11 cellular contexts compared by ENCODE assay signal in the genomic region with DNA sequence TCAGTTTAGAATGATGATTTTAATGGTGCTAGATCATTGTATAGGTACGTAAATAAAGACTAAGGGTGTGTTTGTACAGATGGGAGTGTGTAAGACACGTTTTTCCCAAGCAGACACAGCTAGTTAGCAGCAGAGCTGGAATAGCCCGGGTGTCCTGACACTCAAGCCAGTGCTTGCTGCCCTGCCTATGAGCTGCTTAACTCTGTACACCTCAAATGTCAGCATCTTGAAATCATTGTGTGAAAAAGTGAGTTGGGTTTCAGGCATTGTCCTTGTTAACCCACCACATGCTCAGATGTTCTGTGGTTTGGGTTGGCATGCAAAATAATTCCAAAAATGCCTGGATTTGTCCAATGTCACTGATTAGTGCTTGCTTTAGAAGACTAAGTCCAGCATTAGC. TPM values are rescaled to one million over a fixed set of nuclear protein-coding genes. Genes with fewer than 3 reads are reported as not detected.
DNase-seq lines count a peak whose midpoint lies in the region; ATAC-seq and TF ChIP-seq lines count a peak whose summit lies in the region.
"Had no signal": no experiment of that assay in that cellular context is flagged by ENCODE, and none has a peak within 500 bp of the region (broad histone marks: within the 10 kb centered on the region; RNA-seq: fewer than 3 reads in every experiment).

No MANE protein-coding gene starts in this region.

- intact Hi-C loops in activated CD4-positive, alpha-beta T cell treated with anti-CD3 and anti-CD28 coated beads for 36 hours (cut with DNase I, micrococcal nuclease): loop anchor here in 1 of 2 experiments (1.0 kb wide), 2 partner anchors 8 kb away; no protein-coding TSS in a partner anchor
- intact Hi-C loops in IMR-90 (cut with micrococcal nuclease): no loop called here

- no TSS peak for BruUV-seq in IMR-90 (replicated peaks; lab: Mats Ljungman, UMichigan)

- H3K18ac ChIP-seq in IMR-90 (ENCODE audit: low read depth, low read length): no peak overlapping the region

- no peak overlapping the region for H3K56ac ChIP-seq in IMR-90 (ENCODE audit: extremely low read depth, insufficient read depth, low read length)

- H3K4me1 Mint-ChIP-seq in activated CD4-positive, alpha-beta T cell treated with anti-CD3 and anti-CD28 coated beads for 36 hours: peaks cover 68% of the 10 kb centered on the region
- peaks cover 57% of the 10 kb centered on the region for H3K4me1 Mint-ChIP-seq in activated naive CD8-positive, alpha-beta T cell treated with anti-CD3 and anti-CD28 coated beads for 36 hours
- H3K4me1 Mint-ChIP-seq in natural killer cell treated with Interleukin-12 subunit alpha and Interleukin-12 subunit beta and Interleukin-15 and Interleukin-18, amount 100 ng/mL, for 72 hours (ENCODE audit: low read depth in 2 of 2): peaks cover 37 to 41% of the 10 kb centered on the region in 2 donors

- no peak overlapping the region for H3K4ac ChIP-seq in IMR-90 (ENCODE audit: low read depth, low read length)

- H3K4me3 Mint-ChIP-seq in activated CD4-positive, alpha-beta T cell treated with anti-CD3 and anti-CD28 coated beads for 36 hours: peak overlapping the region; percentile 61
- peak overlapping the region; percentile 70 for H3K4me3 Mint-ChIP-seq in activated naive CD8-positive, alpha-beta T cell treated with anti-CD3 and anti-CD28 coated beads for 36 hours
- H3K4me3 Mint-ChIP-seq in natural killer cell treated with Interleukin-12 subunit alpha and Interleukin-12 subunit beta and Interleukin-15 and Interleukin-18, amount 100 ng/mL, for 72 hours: peak overlapping the region; percentile 89
- H3K4me3 Mint-ChIP-seq: GM23338 had no signal

- no peak overlapping the region for H3K27ac ChIP-seq in IMR-90 (ENCODE audit: insufficient read depth, low read length)

- H2BK5ac ChIP-seq in IMR-90 (ENCODE audit: low read depth, low read length, poor library complexity, severe bottlenecking): no peak overlapping the region

- no peak for ATAC-seq in activated CD4-positive, alpha-beta T cell treated with anti-CD3 and anti-CD28 coated beads for 36 hours
- ATAC-seq in IMR-90 (ENCODE audit: low read depth) (peak; percentile 34; the same call in 1 of the 2 replicates), GM19463 (IDR thresholded peaks at IDR 0.05; ENCODE audit: unreplicated experiment) (no peak), GM21447 (IDR thresholded peaks at IDR 0.05; ENCODE audit: unreplicated experiment) (no peak)
- no peak for ATAC-seq in natural killer cell treated with Interleukin-12 subunit alpha and Interleukin-12 subunit beta and Interleukin-15 and Interleukin-18, amount 100 ng/mL, for 72 hours

- no peak overlapping the region for H2BK120ac ChIP-seq in IMR-90 (ENCODE audit: low read depth, low read length)

- TF ChIP-seq RAD21 in IMR-90 (IDR thresholded peaks at IDR 0.05; ENCODE audit: low read length): no peak

- no peak overlapping the region for H4K5ac ChIP-seq in IMR-90 (ENCODE audit: low read depth, low read length)

- no peak for TF ChIP-seq CTCF in IMR-90 (conservative IDR thresholded peaks at IDR 0.05; ENCODE audit: low read depth, low read length)

- CTCF ChIA-PET in activated CD4-positive, alpha-beta T cell treated with anti-CD3 and anti-CD28 coated beads for 36 hours (lab: Charles Lee): interaction anchor here (1.0 kb wide), 1 partner anchor 8 kb away, joined by 4 read pairs; no protein-coding TSS in a partner anchor
- CTCF ChIA-PET in IMR-90 (lab: Yijun Ruan, JAX): no interaction called here

- H2AK5ac ChIP-seq in IMR-90 (ENCODE audit: low read depth, low read length): no peak overlapping the region

- H3K4me3 ChIP-seq in IMR-90 (ENCODE audit: insufficient read depth, low read depth, low read length): no peak overlapping the region
- H3K4me3 ChIP-seq: GM23338 had no signal

- no peak overlapping the region for H4K8ac ChIP-seq in IMR-90 (ENCODE audit: low read depth in 2 of 2, low read length in 2 of 2)

- no peak overlapping the region for H2BK15ac ChIP-seq in IMR-90 (ENCODE audit: low read depth, low read length)

- no peak overlapping the region for H3K23ac ChIP-seq in IMR-90 (ENCODE audit: low read depth, low read length)

- H2AFZ ChIP-seq in IMR-90 (replicated peaks; ENCODE audit: low read length, poor library complexity): no peak overlapping the region
- H2AFZ ChIP-seq: GM23338 had no signal

- in situ Hi-C loops in IMR-90 (cut with MboI; ENCODE audit: low sequenced_read_pairs): no loop called here

- no peak for DNase-seq in activated CD4-positive, alpha-beta T cell treated with anti-CD3 and anti-CD28 coated beads for 36 hours
- DNase-seq in activated CD4-positive, alpha-beta T cell treated with anti-CD3 and anti-CD28 coated beads, Interleukin-2, amount 50 U/mL, for 48 hours: no peak
- DNase-seq in IMR-90 (no peak), T1000 (lab: John Stamatoyannopoulos, UW) (no peak)
- DNase-seq in activated naive CD8-positive, alpha-beta T cell treated with anti-CD3 and anti-CD28 coated beads for 36 hours: no peak
- no peak for DNase-seq in natural killer cell treated with Interleukin-12 subunit alpha and Interleukin-12 subunit beta and Interleukin-15 and Interleukin-18, amount 100 ng/mL, for 72 hours (ENCODE audit: low spot score)
- DNase-seq: activated CD4-positive, alpha-beta T cell treated with anti-CD3 and anti-CD28 coated beads for 1 hour; mammary epithelial cell had no signal

- H2BK20ac ChIP-seq in IMR-90 (ENCODE audit: low read depth, low read length): no peak overlapping the region

- H3K9me1 ChIP-seq in IMR-90 (ENCODE audit: insufficient read depth, low read length): peaks cover 4% of the 10 kb centered on the region; the same call in 1 of the 2 replicates

- no peaks in the 10 kb centered on the region for H3K9me3 ChIP-seq in IMR-90 (ENCODE audit: control insufficient read depth, insufficient read depth, low read length)

- WGBS in IMR-90 (ENCODE audit: extremely low coverage in 2 of 2, insufficient read length in 1 of 2), 2 experiments: no CpG with 5 or more reads among the region's 3 CpGs

- H3K9me3 Mint-ChIP-seq in activated CD4-positive, alpha-beta T cell treated with anti-CD3 and anti-CD28 coated beads for 36 hours (ENCODE audit: low read depth): no peaks in the 10 kb centered on the region
- no peaks in the 10 kb centered on the region for H3K9me3 Mint-ChIP-seq in activated naive CD8-positive, alpha-beta T cell treated with anti-CD3 and anti-CD28 coated beads for 36 hours
- no peaks in the 10 kb centered on the region for H3K9me3 Mint-ChIP-seq in natural killer cell treated with Interleukin-12 subunit alpha and Interleukin-12 subunit beta and Interleukin-15 and Interleukin-18, amount 100 ng/mL, for 72 hours
- H3K9me3 Mint-ChIP-seq: GM23338 had no signal

- H3K14ac ChIP-seq in IMR-90 (replicated peaks; ENCODE audit: low read depth, low read length): no peak overlapping the region

- H3K27me3 Mint-ChIP-seq in activated CD4-positive, alpha-beta T cell treated with anti-CD3 and anti-CD28 coated beads for 36 hours: no peaks in the 10 kb centered on the region
- H3K27me3 Mint-ChIP-seq in activated naive CD8-positive, alpha-beta T cell treated with anti-CD3 and anti-CD28 coated beads for 36 hours: no peaks in the 10 kb centered on the region
- no peaks in the 10 kb centered on the region for H3K27me3 Mint-ChIP-seq in natural killer cell treated with Interleukin-12 subunit alpha and Interleukin-12 subunit beta and Interleukin-15 and Interleukin-18, amount 100 ng/mL, for 72 hours

- no peaks in the 10 kb centered on the region for H3K79me1 ChIP-seq in IMR-90 (ENCODE audit: low read depth in 1 of 2, low read length in 2 of 2)

- peaks cover 2% of the 10 kb centered on the region; the same call in 1 of the 2 replicates for H3K27me3 ChIP-seq in IMR-90 (ENCODE audit: control insufficient read depth, insufficient read depth, low read length)

- H4K91ac ChIP-seq in IMR-90 (ENCODE audit: insufficient read depth, low read depth, low read length): no peak overlapping the region

- no peak for TF ChIP-seq POLR2A in IMR-90 (IDR thresholded peaks at IDR 0.05; ENCODE audit: low read depth, low read length)

- no peak overlapping the region for H3K4me2 ChIP-seq in IMR-90 (ENCODE audit: low read depth, low read length)
- H3K4me2 ChIP-seq: GM23338 had no signal

- POLR2A ChIA-PET in activated CD4-positive, alpha-beta T cell treated with anti-CD3 and anti-CD28 coated beads for 36 hours (lab: Charles Lee): no interaction called here
- POLR2A ChIA-PET in IMR-90 (lab: Charles Lee; ENCODE audit: unreplicated experiment): no interaction called here

- no peaks in the 10 kb centered on the region for H4K20me1 ChIP-seq in IMR-90 (ENCODE audit: insufficient read depth, low read length)

- H3K36me3 Mint-ChIP-seq in activated CD4-positive, alpha-beta T cell treated with anti-CD3 and anti-CD28 coated beads for 36 hours (ENCODE audit: low read depth): no peaks in the 10 kb centered on the region
- H3K36me3 Mint-ChIP-seq in activated naive CD8-positive, alpha-beta T cell treated with anti-CD3 and anti-CD28 coated beads for 36 hours: peaks cover 3% of the 10 kb centered on the region
- H3K36me3 Mint-ChIP-seq in natural killer cell treated with Interleukin-12 subunit alpha and Interleukin-12 subunit beta and Interleukin-15 and Interleukin-18, amount 100 ng/mL, for 72 hours: no peaks in the 10 kb centered on the region

- no peak overlapping the region for H2AK9ac ChIP-seq in IMR-90 (replicated peaks; ENCODE audit: low read depth, low read length, poor library complexity)

- H3K36me3 ChIP-seq in IMR-90 (ENCODE audit: control insufficient read depth, insufficient read depth, low read length): no peaks in the 10 kb centered on the region

- peaks cover 4% of the 10 kb centered on the region; the same call in 1 of the 2 replicates for H3K4me1 ChIP-seq in IMR-90 (ENCODE audit: control insufficient read depth, insufficient read depth, low read length)

- H3K27ac Mint-ChIP-seq in activated CD4-positive, alpha-beta T cell treated with anti-CD3 and anti-CD28 coated beads for 36 hours: peak overlapping the region; percentile 87
- peak overlapping the region; percentile 91 for H3K27ac Mint-ChIP-seq in activated naive CD8-positive, alpha-beta T cell treated with anti-CD3 and anti-CD28 coated beads for 36 hours
- peak overlapping the region; percentile 82 to 85 for H3K27ac Mint-ChIP-seq in natural killer cell treated with Interleukin-12 subunit alpha and Interleukin-12 subunit beta and Interleukin-15 and Interleukin-18, amount 100 ng/mL, for 72 hours
- H3K27ac Mint-ChIP-seq: GM23338 had no signal

- dilution Hi-C loops in IMR-90 (cut with HindIII; ENCODE audit: low sequenced_read_pairs, unreplicated experiment): no loop called here

- H3K9ac ChIP-seq in IMR-90 (ENCODE audit: low read depth, low read length): no peak overlapping the region

RNA-seq across cellular contexts. Expression of a gene that starts 13.0 kb away (rescaled TPM):
- total RNA-seq in activated CD4-positive, alpha-beta T cell treated with anti-CD3 and anti-CD28 coated beads for 36 hours: 10 to 100 TPM; 15.0 to 17.3 TPM
- total RNA-seq in IMR-90 (2012; rRNA removed): 1.6 and 1.7 TPM in 2 replicates
- polyA plus RNA-seq in IMR-90 (2012; rRNA removed): 1.8 TPM in 2 replicates
- 0.75 and 1.2 TPM in 2 replicates for polyA plus RNA-seq in IMR-90 (2012; cell fraction: cytosol; rRNA removed)
- polyA plus RNA-seq in IMR-90 (2012; cell fraction: nucleus; rRNA removed; ENCODE audit: low replicate concordance): 5.9 and 7.2 TPM in 2 replicates
- 10 to 100 TPM; 14.8 TPM for total RNA-seq in activated naive CD8-positive, alpha-beta T cell treated with anti-CD3 and anti-CD28 coated beads for 36 hours
- total RNA-seq in natural killer cell treated with Interleukin-12 subunit alpha and Interleukin-12 subunit beta and Interleukin-15 and Interleukin-18, amount 100 ng/mL, for 72 hours: 10 to 100 TPM; 29.3 to 70.3 TPM

RNA-seq across cellular contexts. Expression of a gene that starts 45.0 kb away (rescaled TPM):
- 100 to 1,000 TPM in 1 of 2 experiments, 10 to 100 TPM in 1; 97.6 to 119 TPM for total RNA-seq in activated CD4-positive, alpha-beta T cell treated with anti-CD3 and anti-CD28 coated beads for 36 hours
- 57.2 and 66.3 TPM in 2 replicates for total RNA-seq in IMR-90 (2012; rRNA removed)
- 111 and 116 TPM in 2 replicates for polyA plus RNA-seq in IMR-90 (2012; rRNA removed)
- 95.7 and 122 TPM in 2 replicates for polyA plus RNA-seq in IMR-90 (2012; cell fraction: cytosol; rRNA removed)
- 37.3 and 50.6 TPM in 2 replicates for polyA plus RNA-seq in IMR-90 (2012; cell fraction: nucleus; rRNA removed; ENCODE audit: low replicate concordance)
- total RNA-seq in activated naive CD8-positive, alpha-beta T cell treated with anti-CD3 and anti-CD28 coated beads for 36 hours: 10 to 100 TPM; 96.8 to 97.1 TPM
- total RNA-seq in natural killer cell treated with Interleukin-12 subunit alpha and Interleukin-12 subunit beta and Interleukin-15 and Interleukin-18, amount 100 ng/mL, for 72 hours: 10 to 100 TPM; 87.1 to 92.6 TPM
